ENCODE assay signal across 21 cellular contexts in the genomic region with DNA sequence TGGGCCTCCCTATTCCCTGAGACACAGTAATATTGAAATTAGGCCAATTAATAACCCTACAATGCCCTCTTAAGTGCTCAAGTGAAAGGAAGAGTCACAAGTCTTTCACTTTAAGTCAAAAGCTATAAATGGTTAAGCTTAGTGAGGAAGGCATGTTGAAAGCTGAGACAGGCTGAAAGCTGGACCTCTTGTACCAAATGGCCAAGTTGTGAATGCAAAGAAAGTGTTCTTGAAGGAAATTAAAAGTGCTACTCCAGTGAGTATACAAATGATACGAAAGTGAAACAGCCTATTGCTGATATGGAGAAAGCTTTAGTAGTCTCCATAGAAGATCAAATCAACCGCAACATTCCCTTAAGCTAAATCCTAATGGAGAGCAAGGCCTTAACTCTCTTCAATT.
DNase-seq lines count a peak whose midpoint lies in the region; ATAC-seq and TF ChIP-seq lines count a peak whose summit lies in the region.
"Had no signal": no experiment of that assay in that cellular context is flagged by ENCODE, and none has a peak within 500 bp of the region (broad histone marks: within the 10 kb centered on the region; RNA-seq: fewer than 3 reads in every experiment).

No MANE protein-coding gene starts in this region.

- no peaks in the 10 kb centered on the region for H3K36me3 ChIP-seq in MM.1S (replicated peaks; ENCODE audit: insufficient read depth, low read length)
- H3K36me3 ChIP-seq: BLaER1 had no signal

- no peak overlapping the region for H3K9ac ChIP-seq in MM.1S (ENCODE audit: low read length)
- H3K9ac ChIP-seq: BLaER1 had no signal

- no peaks in the 10 kb centered on the region for H3K36me3 Mint-ChIP-seq in nephron progenitor cell (ENCODE audit: low read depth)
- H3K36me3 Mint-ChIP-seq: CD14-positive monocyte; CD4-positive, alpha-beta memory T cell; IgD-negative memory B cell had no signal

- H4K20me1 ChIP-seq in MM.1S (ENCODE audit: insufficient read depth, low read length), result no peaks in the 10 kb centered on the region
- H4K20me1 ChIP-seq: BLaER1 had no signal

- H3K79me2 ChIP-seq in MM.1S (ENCODE audit: low read length), result no peaks in the 10 kb centered on the region

- no peaks in the 10 kb centered on the region for H3K4me1 Mint-ChIP-seq in nephron progenitor cell
- H3K4me1 Mint-ChIP-seq: CD14-positive monocyte; CD4-positive, alpha-beta memory T cell; IgD-negative memory B cell had no signal

- no peak overlapping the region for H2AFZ ChIP-seq in MM.1S (ENCODE audit: low read length)

- no peak overlapping the region for H3K27ac ChIP-seq in MM.1S (ENCODE audit: low read length)
- H3K27ac ChIP-seq: 22Rv1, A549, BLaER1 had no signal

- no peak overlapping the region for H3K4me3 Mint-ChIP-seq in nephron progenitor cell
- H3K4me3 Mint-ChIP-seq: CD14-positive monocyte; CD4-positive, alpha-beta memory T cell; HFFc6; IgD-negative memory B cell had no signal

- no peaks in the 10 kb centered on the region for H3F3A ChIP-seq in MM.1S (ENCODE audit: insufficient read depth, low read length)

- no peak overlapping the region for H3K4me3 ChIP-seq in MM.1S (ENCODE audit: low read length)
- H3K4me3 ChIP-seq: A549, BLaER1 had no signal

- no peak for TF ChIP-seq CTCF in MM.1S (IDR thresholded peaks at IDR 0.05; ENCODE audit: low read length)
- TF ChIP-seq CTCF in nephron progenitor cell (IDR thresholded peaks at IDR 0.05), result no peak

- DNase-seq in DMS79 (lab: John Stamatoyannopoulos, UW) (peak; percentile 100), MM.1S (peak; percentile 6), nephron progenitor cell (no peak)
- DNase-seq: CD4-positive, alpha-beta memory T cell; GOT3; H7; HFFc6; Kasumi-1; KBM-7 had no signal

- H3K27ac Mint-ChIP-seq in nephron progenitor cell, result no peak overlapping the region
- H3K27ac Mint-ChIP-seq: CD14-positive monocyte; CD4-positive, alpha-beta memory T cell; HFFc6; IgD-negative memory B cell had no signal

- ATAC-seq in GM18511 (IDR thresholded peaks at IDR 0.05; ENCODE audit: unreplicated experiment) (peak; percentile 80), HG02885 (IDR thresholded peaks at IDR 0.05; ENCODE audit: poor library complexity, unreplicated experiment) (peak; percentile 54), GM21786 (IDR thresholded peaks at IDR 0.05; ENCODE audit: unreplicated experiment) (no peak), HG02938 (IDR thresholded peaks at IDR 0.05; ENCODE audit: unreplicated experiment) (no peak), GM19397 (IDR thresholded peaks at IDR 0.05; ENCODE audit: unreplicated experiment) (no peak)
- ATAC-seq: A549, HCT116, HepG2 had no signal

- H3K4me2 ChIP-seq in MM.1S (ENCODE audit: low read depth, low read length), result no peak overlapping the region
- H3K4me2 ChIP-seq: A549, BLaER1 had no signal

- H3K9me3 ChIP-seq in MM.1S (replicated peaks; ENCODE audit: insufficient read depth, low read length), result no peaks in the 10 kb centered on the region
- H3K9me3 ChIP-seq: A549, BLaER1 had no signal

- H3K4me1 ChIP-seq in MM.1S (ENCODE audit: low read length), result no peaks in the 10 kb centered on the region
- H3K4me1 ChIP-seq: A549, BLaER1 had no signal

- H3K9me3 Mint-ChIP-seq in nephron progenitor cell, result peaks cover 15% of the 10 kb centered on the region
- H3K9me3 Mint-ChIP-seq: HFFc6 had no signal

- H3K27me3 Mint-ChIP-seq in nephron progenitor cell (ENCODE audit: low read depth, poor library complexity), result peaks cover 10% of the 10 kb centered on the region

- no peaks in the 10 kb centered on the region for H3K9me2 ChIP-seq in MM.1S (replicated peaks; ENCODE audit: insufficient read depth, low read length)

- H3K27me3 ChIP-seq in MM.1S (replicated peaks; ENCODE audit: insufficient read depth, low read length), result no peaks in the 10 kb centered on the region
- H3K27me3 ChIP-seq: BLaER1 had no signal

Comparison
In these comparisons a context has a peak if more than half of its experiments do, and no peak if none do; other contexts are left out.
1. ATAC-seq: peak in GM18511 (single experiment) and HG02885 (single experiment); none in GM21786 (single experiment), HG02938 (single experiment) and GM19397 (single experiment).